26 cellular contexts compared by ENCODE assay signal in the genomic region with DNA sequence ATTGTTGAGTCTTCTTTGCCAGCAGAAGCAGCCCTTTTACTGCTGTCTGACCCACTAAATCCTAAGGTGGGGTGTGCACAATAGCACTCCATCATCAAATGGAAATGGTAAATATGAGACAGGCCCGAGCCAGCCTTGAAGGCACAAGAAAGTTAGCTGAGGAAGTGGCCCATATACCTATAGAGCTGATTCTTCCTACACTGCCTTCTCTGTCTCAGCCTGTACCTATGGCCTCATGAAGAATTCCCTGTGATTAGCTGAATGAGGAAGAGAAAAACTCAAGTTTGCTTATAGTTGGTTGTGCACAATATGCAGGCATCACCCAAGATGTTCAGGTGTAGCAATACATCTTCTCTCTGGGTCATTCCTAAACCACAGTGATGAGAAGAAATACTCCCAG. TPM values are rescaled to one million over a fixed set of nuclear protein-coding genes. Genes with fewer than 3 reads are reported as not detected.
"Had no signal": no experiment of that assay in that cellular context is flagged by ENCODE, and none has a peak within 500 bp of the region (broad histone marks: within the 10 kb centered on the region; RNA-seq: fewer than 3 reads in every experiment).

No MANE protein-coding gene starts in this region.

- H3K9me3 Mint-ChIP-seq: activated CD4-positive, alpha-beta memory T cell treated with anti-CD3 and anti-CD28 coated beads, Interleukin-2, amount 10 ng/mL, durations not matched to agents 7 days and 5 days; activated naive CD4-positive, alpha-beta T cell treated with anti-CD3 and anti-CD28 coated beads, Interleukin-2, amount 50 U/mL, for 72 hours; activated naive CD8-positive, alpha-beta T cell treated with anti-CD3 and anti-CD28 coated beads, Interleukin-2, amount 50 U/mL, for 24 hours; activated T-cell treated with anti-CD3 and anti-CD28 coated beads, Interleukin-2, amount 50 U/mL, for 24 hours; activated T-helper 1 cell treated with anti-CD3 and anti-CD28 coated beads, Interleukin-12 subunit alpha, Interleukin-12 subunit beta, Interleukin-2, Interleukin-4 antibody, amounts not matched to agents 30 ng/mL and 10 ng/mL and 1 ng/mL, durations not matched to agents 14 hours and 24 hours and 36 hours; brain; central memory CD8-positive, alpha-beta T cell had no signal

- DNase-seq: activated CD4-positive, alpha-beta memory T cell treated with anti-CD3 and anti-CD28 coated beads, Interleukin-2, amount 10 ng/mL, durations not matched to agents 7 days and 5 days; activated CD4-positive, alpha-beta T cell treated with anti-CD3 and anti-CD28 coated beads, Interleukin-2, amount 50 U/mL, for 1 hour; activated CD4-positive, CD25-positive, alpha-beta regulatory T cell; activated effector memory CD4-positive, alpha-beta T cell treated with Interleukin-2 at 50 U/mL for 16 hours; activated naive CD4-positive, alpha-beta T cell; activated naive CD8-positive, alpha-beta T cell treated with anti-CD3 and anti-CD28 coated beads, Interleukin-2, amount 50 U/mL, for 24 hours; activated T-cell treated with anti-CD3 and anti-CD28 coated beads, Interleukin-2, amount 50 U/mL, for 24 hours; NCI-H1105; NCI-H1436; NCI-H1694 treated with DMSO at 0.1 percent for 48 hours; NCI-H2029 treated with DMSO at 0.1 percent for 48 hours; NCI-H510A treated with DMSO at 0.1 percent for 48 hours; NCI-H69; NK-92 treated with Interleukin-12 subunit alpha and Interleukin-12 subunit beta, amount 100 ng/mL, for 24 hours; PC-9; SIG-M5; T-helper 17 cell; T1000 had no signal

- H3K36me3 Mint-ChIP-seq: brain had no signal

- H3K4me3 Mint-ChIP-seq: activated CD4-positive, alpha-beta memory T cell treated with anti-CD3 and anti-CD28 coated beads, Interleukin-2, amount 10 ng/mL, durations not matched to agents 7 days and 5 days; activated naive CD8-positive, alpha-beta T cell treated with anti-CD3 and anti-CD28 coated beads, Interleukin-2, amount 50 U/mL, for 24 hours; activated T-cell treated with anti-CD3 and anti-CD28 coated beads, Interleukin-2, amount 50 U/mL, for 24 hours; activated T-helper 1 cell treated with anti-CD3 and anti-CD28 coated beads, Interleukin-12 subunit alpha, Interleukin-12 subunit beta, Interleukin-2, Interleukin-4 antibody, amounts not matched to agents 30 ng/mL and 10 ng/mL and 1 ng/mL, durations not matched to agents 14 hours and 24 hours and 36 hours; brain; central memory CD8-positive, alpha-beta T cell; T-helper 17 cell had no signal

- H3K27ac Mint-ChIP-seq: activated CD4-positive, alpha-beta memory T cell treated with anti-CD3 and anti-CD28 coated beads, Interleukin-2, amount 10 ng/mL, durations not matched to agents 7 days and 5 days; activated naive CD4-positive, alpha-beta T cell treated with anti-CD3 and anti-CD28 coated beads, Interleukin-2, amount 50 U/mL, for 72 hours; activated naive CD8-positive, alpha-beta T cell treated with anti-CD3 and anti-CD28 coated beads, Interleukin-2, amount 50 U/mL, for 24 hours; activated T-cell treated with anti-CD3 and anti-CD28 coated beads, Interleukin-2, amount 50 U/mL, for 24 hours; activated T-helper 1 cell treated with anti-CD3 and anti-CD28 coated beads, Interleukin-12 subunit alpha, Interleukin-12 subunit beta, Interleukin-2, Interleukin-4 antibody, amounts not matched to agents 30 ng/mL and 10 ng/mL and 1 ng/mL, durations not matched to agents 14 hours and 24 hours and 36 hours; brain; T-helper 17 cell had no signal

- ATAC-seq: activated naive CD4-positive, alpha-beta T cell treated with anti-CD3 and anti-CD28 coated beads, Interleukin-2, amount 50 U/mL, for 72 hours; activated naive CD8-positive, alpha-beta T cell treated with anti-CD3 and anti-CD28 coated beads, Interleukin-2, amount 50 U/mL, for 24 hours; T-helper 17 cell had no signal

- H3K27me3 Mint-ChIP-seq: central memory CD8-positive, alpha-beta T cell had no signal

- H3K4me1 Mint-ChIP-seq: activated CD4-positive, alpha-beta memory T cell treated with anti-CD3 and anti-CD28 coated beads, Interleukin-2, amount 10 ng/mL, durations not matched to agents 7 days and 5 days; brain had no signal

RNA-seq across cellular contexts. Expression of a gene that starts 31.7 kb away (rescaled TPM):
- total RNA-seq: activated CD4-positive, alpha-beta memory T cell treated with anti-CD3 and anti-CD28 coated beads, Interleukin-2, amount 10 ng/mL, durations not matched to agents 7 days and 5 days; activated CD8-positive, alpha-beta memory T cell treated with anti-CD3 and anti-CD28 coated beads for 36 hours; activated naive CD4-positive, alpha-beta T cell treated with anti-CD3 and anti-CD28 coated beads, Interleukin-2, amount 50 U/mL, for 72 hours; astrocyte; MCF 10A; RPMI7951 had no signal
